10 cellular contexts compared by ENCODE assay signal in the genomic region with DNA sequence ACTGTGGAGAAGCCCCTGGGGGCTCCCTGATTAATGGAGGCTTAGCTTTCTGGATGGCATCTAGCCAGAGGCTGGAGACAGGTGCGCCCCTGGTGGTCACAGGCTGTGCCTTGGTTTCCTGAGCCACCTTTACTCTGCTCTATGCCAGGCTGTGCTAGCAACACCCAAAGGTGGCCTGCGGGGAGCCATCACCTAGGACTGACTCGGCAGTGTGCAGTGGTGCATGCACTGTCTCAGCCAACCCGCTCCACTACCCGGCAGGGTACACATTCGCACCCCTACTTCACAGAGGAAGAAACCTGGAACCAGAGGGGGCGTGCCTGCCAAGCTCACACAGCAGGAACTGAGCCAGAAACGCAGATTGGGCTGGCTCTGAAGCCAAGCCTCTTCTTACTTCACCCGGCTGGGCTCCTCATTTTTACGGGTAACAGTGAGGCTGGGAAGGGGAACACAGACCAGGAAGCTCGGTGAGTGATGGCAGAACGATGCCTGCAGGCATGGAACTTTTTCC. TPM values are rescaled to one million over a fixed set of nuclear protein-coding genes. Genes with fewer than 3 reads are reported as not detected.
DNase-seq lines count a peak whose midpoint lies in the region; ATAC-seq and TF ChIP-seq lines count a peak whose summit lies in the region.
"Had no signal": no experiment of that assay in that cellular context is flagged by ENCODE, and none has a peak within 500 bp of the region (broad histone marks: within the 10 kb centered on the region; RNA-seq: fewer than 3 reads in every experiment).

No MANE protein-coding gene starts in this region.

- H3K9me3 ChIP-seq in Loucy (ENCODE audit: insufficient read depth, low read depth, low read length): no peaks in the 10 kb centered on the region
- no peaks in the 10 kb centered on the region for H3K9me3 ChIP-seq in naive thymus-derived CD4-positive, alpha-beta T cell (ENCODE audit: control insufficient read depth in 2 of 3, low read length in 3 of 3)
- H3K9me3 ChIP-seq in CD4-positive, alpha-beta T cell (ENCODE audit: control insufficient read depth, low read length): no peaks in the 10 kb centered on the region
- H3K9me3 ChIP-seq: vagina had no signal

- H3K36me3 ChIP-seq in Loucy (ENCODE audit: insufficient read depth, low read length) (peaks cover 26% of the 10 kb centered on the region; the same call in 1 of the 2 replicates), brain microvascular endothelial cell (replicated peaks) (peaks cover 8% of the 10 kb centered on the region)
- H3K36me3 ChIP-seq in naive thymus-derived CD4-positive, alpha-beta T cell (ENCODE audit: control insufficient read depth in 2 of 3, insufficient read depth in 3 of 3, low read length in 3 of 3): peaks cover 2 to 26% (median 5%) of the 10 kb centered on the region in 3 experiments

- POLR2A ChIA-PET in naive thymus-derived CD4-positive, alpha-beta T cell (lab: Charles Lee): interaction anchor here (0.6 kb wide), 1 partner anchor 1442 kb away, joined by 4 read pairs; no protein-coding TSS in a partner anchor
- POLR2A ChIA-PET in CD4-positive, alpha-beta T cell (lab: Charles Lee): no interaction called here

- H3K9me3 Mint-ChIP-seq in naive thymus-derived CD4-positive, alpha-beta T cell: no peaks in the 10 kb centered on the region
- no peaks in the 10 kb centered on the region for H3K9me3 Mint-ChIP-seq in CD4-positive, alpha-beta T cell
- H3K9me3 Mint-ChIP-seq: T-cell had no signal

- H3K9ac ChIP-seq in Loucy (ENCODE audit: low read depth, low read length, poor library complexity, severe bottlenecking): no peak overlapping the region

- no peaks in the 10 kb centered on the region for H3K4me1 ChIP-seq in Loucy (ENCODE audit: insufficient read depth, low read length, poor library complexity, severe bottlenecking)
- H3K4me1 ChIP-seq in naive thymus-derived CD4-positive, alpha-beta T cell (ENCODE audit: control insufficient read depth in 2 of 2, insufficient read depth in 2 of 2, low read length in 2 of 2): no peaks in the 10 kb centered on the region

- H3K27me3 Mint-ChIP-seq in naive thymus-derived CD4-positive, alpha-beta T cell: no peaks in the 10 kb centered on the region
- no peaks in the 10 kb centered on the region for H3K27me3 Mint-ChIP-seq in CD4-positive, alpha-beta T cell
- H3K27me3 Mint-ChIP-seq: T-cell had no signal

- DNase-seq in GM12865 (ENCODE audit: low read depth): peak; percentile 28
- DNase-seq in brain microvascular endothelial cell: no peak
- DNase-seq in naive thymus-derived CD4-positive, alpha-beta T cell: no peak
- DNase-seq in CD4-positive, alpha-beta T cell: no peak
- DNase-seq in NCI-H146 treated with DMSO at 0.1 percent for 48 hours (lab: John Stamatoyannopoulos, UW; ENCODE audit: unreplicated experiment): no peak
- no peak for DNase-seq in SK-N-DZ (ENCODE audit: low spot score)
- DNase-seq: T-cell had no signal

- H3K79me2 ChIP-seq in Loucy (ENCODE audit: insufficient read depth, low read length): no peaks in the 10 kb centered on the region

- H3K27me3 ChIP-seq in Loucy (ENCODE audit: insufficient read depth, low read length, poor library complexity, severe bottlenecking) (no peaks in the 10 kb centered on the region), brain microvascular endothelial cell (replicated peaks) (no peaks in the 10 kb centered on the region)
- H3K27me3 ChIP-seq in naive thymus-derived CD4-positive, alpha-beta T cell (ENCODE audit: control insufficient read depth in 2 of 2, insufficient read depth in 2 of 2, low read length in 2 of 2): no peaks in the 10 kb centered on the region
- H3K27me3 ChIP-seq in CD4-positive, alpha-beta T cell (ENCODE audit: control insufficient read depth, insufficient read depth, low read length): no peaks in the 10 kb centered on the region
- H3K27me3 ChIP-seq: vagina had no signal

- H4K20me1 ChIP-seq in Loucy (ENCODE audit: insufficient read depth, low read length, poor library complexity, severe bottlenecking): no peaks in the 10 kb centered on the region

- H3F3A ChIP-seq in Loucy (ENCODE audit: low read depth): no peaks in the 10 kb centered on the region

- intact Hi-C loops in naive thymus-derived CD4-positive, alpha-beta T cell (cut with micrococcal nuclease): no loop called here
- intact Hi-C loops in CD4-positive, alpha-beta T cell (cut with DNase I, micrococcal nuclease): no loop called here

- H3K4me3 Mint-ChIP-seq in naive thymus-derived CD4-positive, alpha-beta T cell: no peak overlapping the region
- no peak overlapping the region for H3K4me3 Mint-ChIP-seq in CD4-positive, alpha-beta T cell
- H3K4me3 Mint-ChIP-seq: T-cell had no signal

- H3K4me3 ChIP-seq in GM12865 (ENCODE audit: low read depth, low read length) (no peak overlapping the region), Loucy (ENCODE audit: low read length, poor library complexity, severe bottlenecking) (no peak overlapping the region), brain microvascular endothelial cell (ENCODE audit: low read depth, low read length) (no peak overlapping the region)
- H3K4me3 ChIP-seq in naive thymus-derived CD4-positive, alpha-beta T cell (ENCODE audit: low read length): no peak overlapping the region
- H3K4me3 ChIP-seq: vagina had no signal

- peak; percentile 61 for TF ChIP-seq CTCF in GM12865 (IDR thresholded peaks at IDR 0.05; ENCODE audit: insufficient read depth, low read depth, low read length, missing control alignments)
- TF ChIP-seq CTCF in Loucy (conservative IDR thresholded peaks at IDR 0.05; ENCODE audit: low read length): peak; percentile 44; the same call in 1 of the 2 replicates
- TF ChIP-seq CTCF in brain microvascular endothelial cell (IDR thresholded peaks at IDR 0.05; ENCODE audit: low read depth, low read length, missing control alignments): peak; percentile 3
- TF ChIP-seq CTCF in CD4-positive, alpha-beta T cell (IDR thresholded peaks at IDR 0.05): no peak

- in situ Hi-C loops in brain microvascular endothelial cell (cut with HindIII; ENCODE audit: low pct_ligation_motif_present, low sequenced_read_pairs): no loop called here

- ATAC-seq in naive thymus-derived CD4-positive, alpha-beta T cell: peak; percentile 41
- ATAC-seq in CD4-positive, alpha-beta T cell (ENCODE audit: poor library complexity): no peak
- ATAC-seq in GM21447 (IDR thresholded peaks at IDR 0.05; ENCODE audit: unreplicated experiment): no peak

- H3K4me1 Mint-ChIP-seq in naive thymus-derived CD4-positive, alpha-beta T cell: peaks cover 0 to 5% (median 0%) of the 10 kb centered on the region in 7 donors
- H3K4me1 Mint-ChIP-seq in CD4-positive, alpha-beta T cell (ENCODE audit: low read depth): no peaks in the 10 kb centered on the region
- H3K4me1 Mint-ChIP-seq: T-cell had no signal

- no peaks in the 10 kb centered on the region for H3K9me2 ChIP-seq in Loucy (replicated peaks; ENCODE audit: low read depth, low read length)

- H2AFZ ChIP-seq in Loucy (ENCODE audit: low read length): no peak overlapping the region

- H3K27ac Mint-ChIP-seq in naive thymus-derived CD4-positive, alpha-beta T cell: no peak overlapping the region
- H3K27ac Mint-ChIP-seq in CD4-positive, alpha-beta T cell: no peak overlapping the region
- H3K27ac Mint-ChIP-seq: T-cell had no signal

- H3K4me2 ChIP-seq in Loucy (ENCODE audit: low read depth, low read length, poor library complexity, severe bottlenecking): no peak overlapping the region

- H3K36me3 Mint-ChIP-seq in naive thymus-derived CD4-positive, alpha-beta T cell: peaks cover 8 to 29% (median 16%) of the 10 kb centered on the region in 5 donors
- H3K36me3 Mint-ChIP-seq in CD4-positive, alpha-beta T cell (ENCODE audit: low read depth): peaks cover 36% of the 10 kb centered on the region

- H3K27ac ChIP-seq in brain microvascular endothelial cell: no peak overlapping the region
- no peak overlapping the region for H3K27ac ChIP-seq in naive thymus-derived CD4-positive, alpha-beta T cell (ENCODE audit: low read depth, low read length)
- H3K27ac ChIP-seq in CD4-positive, alpha-beta T cell (ENCODE audit: low read depth, low read length): no peak overlapping the region
- H3K27ac ChIP-seq: vagina had no signal

- CTCF ChIA-PET in naive thymus-derived CD4-positive, alpha-beta T cell (lab: Charles Lee): no interaction called here
- CTCF ChIA-PET in CD4-positive, alpha-beta T cell (lab: Charles Lee): no interaction called here

RNA-seq across cellular contexts. Expression of a gene that starts 24.8 kb away (rescaled TPM):
- total RNA-seq in naive thymus-derived CD4-positive, alpha-beta T cell: not detected
- polyA plus RNA-seq in naive thymus-derived CD4-positive, alpha-beta T cell: not detected
- not detected for total RNA-seq in CD4-positive, alpha-beta T cell
- 0.07 and 0.12 TPM in 2 replicates for polyA plus RNA-seq in SK-N-DZ (2014; cell fraction: cytosol; rRNA removed)
- polyA plus RNA-seq in SK-N-DZ (2014; cell fraction: nucleus; rRNA removed): not detected in 2 replicates
